34 cellular contexts compared by ENCODE assay signal in the genomic region with DNA sequence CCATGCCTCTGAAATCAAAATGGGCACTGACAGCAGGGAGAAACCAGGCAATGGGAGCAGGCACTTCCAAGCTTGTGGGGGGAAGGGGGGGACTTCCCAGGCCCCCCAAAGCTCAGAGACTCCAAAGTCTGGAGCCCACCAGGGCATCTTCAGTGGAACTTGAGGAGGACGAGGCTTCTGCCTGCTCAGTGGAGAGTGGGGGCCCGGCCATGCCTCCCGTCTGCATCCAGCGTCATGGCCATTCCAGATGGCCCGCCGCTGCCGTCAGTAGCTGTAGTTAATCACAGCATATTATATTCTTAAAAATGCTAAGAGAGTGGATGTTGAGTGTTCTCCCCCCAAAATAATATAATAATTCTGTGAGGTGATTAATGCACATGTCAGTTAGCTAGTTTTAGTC.
"Had no signal": no experiment of that assay in that cellular context is flagged by ENCODE, and none has a peak within 500 bp of the region (broad histone marks: within the 10 kb centered on the region; RNA-seq: fewer than 3 reads in every experiment).

No MANE protein-coding gene starts in this region.

- H3K4me3 ChIP-seq: MG63 had no signal

- DNase-seq: Karpas-422, Kasumi-1, KG1, MG63, MM.1S, MV-4-11, NCI-H1048, NCI-H1092, NCI-H1092 treated with DMSO at 0.1 percent for 48 hours, NCI-H1105, NCI-H1105 treated with DMSO at 0.1 percent for 48 hours, NCI-H1417, NCI-H1417 treated with DMSO at 0.1 percent for 48 hours, NCI-H1436, NCI-H1436 treated with DMSO at 0.1 percent for 48 hours, NCI-H146, NCI-H1694, NCI-H1694 treated with DMSO at 0.1 percent for 48 hours, NCI-H187, NCI-H187 treated with DMSO at 0.1 percent for 48 hours, NCI-H1930, NCI-H2029, NCI-H2029 treated with DMSO at 0.1 percent for 48 hours, NCI-H2081, NCI-H2081 treated with DMSO at 0.1 percent for 48 hours, NCI-H2107, NCI-H2171, NCI-H2171 treated with DMSO at 0.1 percent for 48 hours, NCI-H2227 treated with DMSO at 0.1 percent for 48 hours, NCI-H226, NCI-H345, NCI-H446, NCI-H446 treated with DMSO at 0.1 percent for 48 hours had no signal

- H3K9me3 ChIP-seq: MG63 had no signal

- H3K27ac ChIP-seq: KMS-11 had no signal

- H3K4me2 ChIP-seq: KMS-11 had no signal

- H3K27me3 ChIP-seq: MG63 had no signal

- H3K9ac ChIP-seq: KMS-11 had no signal

- H3K36me3 ChIP-seq: MG63 had no signal
